Comparison of ENCODE assay signal across 13 cellular contexts in genomic region chr1:173295391-173295790, GRCh38.
"Had no signal": no experiment of that assay in that cellular context is flagged by ENCODE, and none has a peak within 500 bp of the region (broad histone marks: within the 10 kb centered on the region; RNA-seq: fewer than 3 reads in every experiment).

No MANE protein-coding gene starts in this region.

- DNase-seq: activated CD4-positive, alpha-beta T cell treated with anti-CD3 and anti-CD28 coated beads for 4 hours; activated CD8-positive, alpha-beta T cell treated with anti-CD3 and anti-CD28 coated beads for 36 hours; activated gamma-delta T cell; activated naive CD8-positive, alpha-beta T cell treated with anti-CD3 and anti-CD28 coated beads for 36 hours; activated T-cell treated with anti-CD3 and anti-CD28 coated beads, Interleukin-2, amount 50 U/mL, for 72 hours; anterior cingulate cortex; dorsolateral prefrontal cortex; endodermal cell; right lobe of liver; T-helper 2 cell; thyroid gland had no signal

- H3K27me3 Mint-ChIP-seq: activated CD8-positive, alpha-beta T cell treated with anti-CD3 and anti-CD28 coated beads for 36 hours; activated naive CD8-positive, alpha-beta T cell treated with anti-CD3 and anti-CD28 coated beads for 36 hours had no signal

- H3K27ac ChIP-seq: breast epithelium, dorsolateral prefrontal cortex, right lobe of liver, thyroid gland had no signal

- H3K27me3 ChIP-seq: breast epithelium, dorsolateral prefrontal cortex, right lobe of liver, thyroid gland had no signal

- H3K9me3 Mint-ChIP-seq: activated CD8-positive, alpha-beta T cell treated with anti-CD3 and anti-CD28 coated beads for 36 hours; endodermal cell; stimulated activated effector memory CD8-positive, alpha-beta T cell treated with anti-CD3 and anti-CD28 coated beads, Interleukin-12 subunit alpha, Interleukin-12 subunit beta, amount 100 ng/mL, for 72 hours had no signal

- H3K4me1 ChIP-seq: breast epithelium, right lobe of liver, thyroid gland had no signal

- H3K9me3 ChIP-seq: right lobe of liver, thyroid gland had no signal

- H3K4me3 ChIP-seq: breast epithelium, dorsolateral prefrontal cortex, right lobe of liver, thyroid gland had no signal

- H3K36me3 ChIP-seq: breast epithelium, right lobe of liver, thyroid gland had no signal

- H3K27ac Mint-ChIP-seq: activated CD8-positive, alpha-beta T cell treated with anti-CD3 and anti-CD28 coated beads for 36 hours; activated naive CD8-positive, alpha-beta T cell treated with anti-CD3 and anti-CD28 coated beads for 36 hours; activated T-cell treated with anti-CD3 and anti-CD28 coated beads, Interleukin-2, amount 50 U/mL, for 72 hours; endodermal cell; stimulated activated effector memory CD8-positive, alpha-beta T cell treated with anti-CD3 and anti-CD28 coated beads, Interleukin-12 subunit alpha, Interleukin-12 subunit beta, amount 100 ng/mL, for 72 hours had no signal

- H3K4me3 Mint-ChIP-seq: activated CD8-positive, alpha-beta T cell treated with anti-CD3 and anti-CD28 coated beads for 36 hours; activated naive CD8-positive, alpha-beta T cell treated with anti-CD3 and anti-CD28 coated beads for 36 hours; activated T-cell treated with anti-CD3 and anti-CD28 coated beads, Interleukin-2, amount 50 U/mL, for 72 hours; endodermal cell; stimulated activated effector memory CD8-positive, alpha-beta T cell treated with anti-CD3 and anti-CD28 coated beads, Interleukin-12 subunit alpha, Interleukin-12 subunit beta, amount 100 ng/mL, for 72 hours had no signal

- ATAC-seq: activated CD8-positive, alpha-beta T cell treated with anti-CD3 and anti-CD28 coated beads for 36 hours; activated T-cell treated with anti-CD3 and anti-CD28 coated beads, Interleukin-2, amount 50 U/mL, for 72 hours had no signal
